In genomic region chr19:38666662-38667448, GRCh38 we compare ENCODE assay signal across 9 cellular contexts. TPM values are rescaled to one million over a fixed set of nuclear protein-coding genes. Genes with fewer than 3 reads are reported as not detected.
DNase-seq lines count a peak whose midpoint lies in the region; ATAC-seq and TF ChIP-seq lines count a peak whose summit lies in the region.
"Had no signal": no experiment of that assay in that cellular context is flagged by ENCODE, and none has a peak within 500 bp of the region (broad histone marks: within the 10 kb centered on the region; RNA-seq: fewer than 3 reads in every experiment).

No MANE protein-coding gene starts in this region.

- intact Hi-C loops in prostate gland (cut with DNase I) (no loop called here), posterior vena cava (cut with DNase I) (no loop called here)

- peaks cover 92% of the 10 kb centered on the region for H3K4me1 Mint-ChIP-seq in activated naive CD4-positive, alpha-beta T cell treated with anti-CD3 and anti-CD28 coated beads, Interleukin-2, amount 10 ng/mL, durations not matched to agents 7 days and 5 days

- DNase-seq in Daoy (ENCODE audit: low read depth): peak; percentile 88
- peak; percentile 44 for DNase-seq in activated naive CD4-positive, alpha-beta T cell treated with anti-CD3 and anti-CD28 coated beads, Interleukin-2, amount 10 ng/mL, durations not matched to agents 7 days and 5 days
- peak; percentile 60 for DNase-seq in germinal center (ENCODE audit: low spot score)
- DNase-seq in prostate gland (ENCODE audit: low spot score): no peak
- DNase-seq in DMS79 treated with DMSO at 0.1 percent for 48 hours (lab: John Stamatoyannopoulos, UW): no peak
- DNase-seq in posterior vena cava (ENCODE audit: low spot score): no peak

- TF ChIP-seq POLR2A in prostate gland (IDR thresholded peaks at IDR 0.05): no peak

- H3K4me3 ChIP-seq in HUES64 (ENCODE audit: low read length) (peak overlapping the region; percentile 29), prostate gland (no peak overlapping the region)

- WGBS in HUES64: 24% methylated on average over 9 of the region's 9 CpGs
- 38% methylated on average over 9 of the region's 9 CpGs for WGBS in prostate gland

- H3K27ac ChIP-seq in HUES64 (ENCODE audit: low read depth, low read length) (peak overlapping the region; percentile 98), prostate gland (peak overlapping the region; percentile 89 to 95)
- H3K27ac ChIP-seq: KMS-11 had no signal

- H3K36me3 ChIP-seq in HUES64 (ENCODE audit: insufficient read depth, low read length): peaks cover 13% of the 10 kb centered on the region
- no peaks in the 10 kb centered on the region for H3K36me3 ChIP-seq in prostate gland

- peak overlapping the region; percentile 65 for H3K27ac Mint-ChIP-seq in activated naive CD4-positive, alpha-beta T cell treated with anti-CD3 and anti-CD28 coated beads, Interleukin-2, amount 10 ng/mL, durations not matched to agents 7 days and 5 days

- no peak for TF ChIP-seq CTCF in prostate gland (IDR thresholded peaks at IDR 0.05)

- H3K9me3 ChIP-seq in HUES64 (ENCODE audit: insufficient read depth, low read depth, low read length) (no peaks in the 10 kb centered on the region), prostate gland (no peaks in the 10 kb centered on the region)

- H3K27me3 ChIP-seq in HUES64 (ENCODE audit: insufficient read depth, low read length) (no peaks in the 10 kb centered on the region), prostate gland (replicated peaks; ENCODE audit: insufficient read depth) (no peaks in the 10 kb centered on the region)

- H3K36me3 Mint-ChIP-seq in activated naive CD4-positive, alpha-beta T cell treated with anti-CD3 and anti-CD28 coated beads, Interleukin-2, amount 10 ng/mL, durations not matched to agents 7 days and 5 days: peaks cover 36% of the 10 kb centered on the region

- ATAC-seq in GM21737 (IDR thresholded peaks at IDR 0.05; ENCODE audit: unreplicated experiment): no peak

- no peaks in the 10 kb centered on the region for H3K9me3 Mint-ChIP-seq in activated naive CD4-positive, alpha-beta T cell treated with anti-CD3 and anti-CD28 coated beads, Interleukin-2, amount 10 ng/mL, durations not matched to agents 7 days and 5 days

- no peaks in the 10 kb centered on the region for H3K27me3 Mint-ChIP-seq in activated naive CD4-positive, alpha-beta T cell treated with anti-CD3 and anti-CD28 coated beads, Interleukin-2, amount 10 ng/mL, durations not matched to agents 7 days and 5 days

- H3K4me3 Mint-ChIP-seq in activated naive CD4-positive, alpha-beta T cell treated with anti-CD3 and anti-CD28 coated beads, Interleukin-2, amount 10 ng/mL, durations not matched to agents 7 days and 5 days: no peak overlapping the region

- H3K4me1 ChIP-seq in HUES64 (ENCODE audit: insufficient read depth, low read length) (peaks cover 91% of the 10 kb centered on the region), prostate gland (replicated peaks) (peaks cover 41% of the 10 kb centered on the region)

- H3K9ac ChIP-seq in HUES64 (ENCODE audit: low read depth, low read length): peak overlapping the region; percentile 86
- H3K9ac ChIP-seq: KMS-11 had no signal

- CTCF ChIA-PET in activated naive CD4-positive, alpha-beta T cell treated with anti-CD3 and anti-CD28 coated beads, Interleukin-2, amount 10 ng/mL, durations not matched to agents 7 days and 5 days (lab: Charles Lee): interaction anchor here (0.6 to 1.5 kb wide), 5 partner anchors 10 to 263 kb away, joined by 3 to 5 read pairs (median 3); partner anchors contain the start of genes MRPS12 and SARS2

RNA-seq across cellular contexts. Expression of gene ACTN4, which starts 19.4 kb away (rescaled TPM):
- 124 and 199 TPM in 2 replicates for total RNA-seq in Daoy (2014; rRNA removed; shearing (Covaris generic))
- polyA plus RNA-seq in HUES64 (2013, experiment 1 of 2): 227 TPM
- polyA plus RNA-seq in HUES64 (2013, experiment 2 of 2): 242 TPM
- total RNA-seq in prostate gland: 100 to 1,000 TPM; 312 to 330 TPM
- total RNA-seq in posterior vena cava: 100 to 1,000 TPM; 661 to 878 TPM

RNA-seq across cellular contexts. Expression of gene EIF3K, which starts 47.9 kb away (rescaled TPM):
- 853 and 886 TPM in 2 replicates for total RNA-seq in Daoy (2014; rRNA removed; shearing (Covaris generic))
- polyA plus RNA-seq in HUES64 (2013, experiment 1 of 2): 281 TPM
- polyA plus RNA-seq in HUES64 (2013, experiment 2 of 2): 288 TPM
- total RNA-seq in prostate gland (100 to 1,000 TPM; 368 to 618 TPM), posterior vena cava (100 to 1,000 TPM; 170 to 191 TPM)

RNA-seq across cellular contexts. Expression of gene MAP4K1, which starts 49.1 kb away (rescaled TPM):
- total RNA-seq in Daoy (2014; rRNA removed; shearing (Covaris generic)): 0.11 TPM in 1 of 2 replicates, not detected in the other
- polyA plus RNA-seq in HUES64 (2013, experiment 1 of 2): 8.3 TPM
- 2.9 TPM for polyA plus RNA-seq in HUES64 (2013, experiment 2 of 2)
- total RNA-seq in prostate gland (10 to 100 TPM in 1 of 2 donors, 1 to 10 TPM in 1; 1.6 to 14.1 TPM), posterior vena cava (1 to 10 TPM; 2.7 to 5.5 TPM)

Comparison
In these comparisons a context has a peak if more than half of its experiments do, and no peak if none do; other contexts are left out.
1. DNase-seq: peak in Daoy (single experiment), activated naive CD4-positive, alpha-beta T cell treated with anti-CD3 and anti-CD28 coated beads, Interleukin-2, amount 10 ng/mL, durations not matched to agents 7 days and 5 days (single experiment) and germinal center (single experiment); none in prostate gland (single experiment), DMS79 treated with DMSO at 0.1 percent for 48 hours (single experiment) and posterior vena cava (single experiment).